In genomic region chr2:51918113-51918512, GRCh38 we compare ENCODE assay signal across 1 cellular context.
TF ChIP-seq lines count a peak whose summit lies in the region.

No MANE protein-coding gene starts in this region.

TF ChIP-seq in IMR-90, 13 proteins besides CTCF, POLR2A, EP300 and RAD21 (continued from another document):
- TF ChIP-seq MXI1 (IDR thresholded peaks at IDR 0.05; ENCODE audit: borderline replicate concordance, low read depth, low read length) (no peak), RFX5 (IDR thresholded peaks at IDR 0.05; ENCODE audit: low read depth, low read length) (no peak), SMC3 (IDR thresholded peaks at IDR 0.05; ENCODE audit: low read depth, low read length) (no peak)
